Comparison of ENCODE assay signal across 9 cellular contexts in genomic region chr15:78840661-78841060, GRCh38. TPM values are rescaled to one million over a fixed set of nuclear protein-coding genes. Genes with fewer than 3 reads are reported as not detected.
DNase-seq lines count a peak whose midpoint lies in the region; ATAC-seq and TF ChIP-seq lines count a peak whose summit lies in the region.
"Had no signal": no experiment of that assay in that cellular context is flagged by ENCODE, and none has a peak within 500 bp of the region (broad histone marks: within the 10 kb centered on the region; RNA-seq: fewer than 3 reads in every experiment).

No MANE protein-coding gene starts in this region.

- H4K20me1 ChIP-seq in GM23248 (ENCODE audit: insufficient read depth), result no peaks in the 10 kb centered on the region
- no peaks in the 10 kb centered on the region for H4K20me1 ChIP-seq in smooth muscle cell (ENCODE audit: low read depth)

- 94 to 96% methylated on average over 6 of the region's 6 CpGs for WGBS in GM23248 (ENCODE audit: low coverage in 1 of 2, low lambda C conversion rate in 2 of 2, missing lambda C conversion rate in 2 of 2), 2 experiments
- WGBS in smooth muscle cell (ENCODE audit: low lambda C conversion rate), result 63% methylated on average over 6 of the region's 6 CpGs

- DNase-seq in GM23248, result peak; percentile 17
- DNase-seq in NOMO-1 treated with dmso at 0.1 percent for 144 hours (lab: John Stamatoyannopoulos, UW; ENCODE audit: unreplicated experiment), result peak; percentile 8
- DNase-seq in smooth muscle cell (lab: John Stamatoyannopoulos, UW; ENCODE audit: unreplicated experiment), result no peak
- DNase-seq in medulla oblongata (ENCODE audit: extremely low spot score), result no peak
- DNase-seq in GOT3 (lab: John Stamatoyannopoulos, UW), result no peak
- DNase-seq in caudate nucleus (lab: John Stamatoyannopoulos, UW), result no peak
- DNase-seq: NCI-H2107 had no signal

- H3K79me2 ChIP-seq in GM23248 (ENCODE audit: insufficient read depth) (no peaks in the 10 kb centered on the region), smooth muscle cell (ENCODE audit: low read depth) (no peaks in the 10 kb centered on the region)
- H3K79me2 ChIP-seq: parathyroid adenoma had no signal

- no peaks in the 10 kb centered on the region for H3K9me2 ChIP-seq in GM23248 (ENCODE audit: insufficient read depth)

- H3K4me2 ChIP-seq in GM23248 (ENCODE audit: unreplicated experiment) (no peak overlapping the region), smooth muscle cell (no peak overlapping the region)

- no peaks in the 10 kb centered on the region for H3K4me1 ChIP-seq in GM23248 (ENCODE audit: insufficient read depth)
- H3K4me1 ChIP-seq in smooth muscle cell (ENCODE audit: low read depth), result no peaks in the 10 kb centered on the region
- H3K4me1 ChIP-seq: parathyroid adenoma had no signal

- H3K27me3 ChIP-seq in GM23248 (replicated peaks; ENCODE audit: insufficient read depth) (peaks cover 1% of the 10 kb centered on the region; the same call in 1 of the 2 replicates), smooth muscle cell (ENCODE audit: low read depth) (no peaks in the 10 kb centered on the region)

- H3K27ac ChIP-seq in GM23248, result no peak overlapping the region
- H3K27ac ChIP-seq in smooth muscle cell (ENCODE audit: low read depth), result peak overlapping the region; percentile 69
- no peak overlapping the region for H3K27ac ChIP-seq in caudate nucleus (ENCODE audit: low read depth, low read length)
- H3K27ac ChIP-seq: parathyroid adenoma had no signal

- in situ Hi-C loops in GM23248 (cut with MboI), result no loop called here

- no peak overlapping the region for H3K9ac ChIP-seq in GM23248
- H3K9ac ChIP-seq in smooth muscle cell (ENCODE audit: low read depth), result peak overlapping the region; percentile 40
- H3K9ac ChIP-seq: parathyroid adenoma had no signal

- H3K36me3 ChIP-seq in GM23248 (ENCODE audit: low read depth), result no peaks in the 10 kb centered on the region
- no peaks in the 10 kb centered on the region for H3K36me3 ChIP-seq in smooth muscle cell (ENCODE audit: low read depth)

- peak; percentile 79 for ATAC-seq in esophagus mucosa

- H3K4me3 ChIP-seq in GM23248, result no peak overlapping the region
- H3K4me3 ChIP-seq in smooth muscle cell, result no peak overlapping the region

- H3K9me3 ChIP-seq in GM23248 (ENCODE audit: low read depth), result no peaks in the 10 kb centered on the region
- H3K9me3 ChIP-seq in smooth muscle cell (replicated peaks; ENCODE audit: low read depth), result no peaks in the 10 kb centered on the region

- H2AFZ ChIP-seq in GM23248 (no peak overlapping the region), smooth muscle cell (ENCODE audit: low read depth) (no peak overlapping the region)
- H2AFZ ChIP-seq: parathyroid adenoma had no signal

- TF ChIP-seq CTCF in smooth muscle cell (IDR thresholded peaks at IDR 0.05; ENCODE audit: borderline replicate concordance, insufficient read depth, poor library complexity, severe bottlenecking), result no peak

- H3F3A ChIP-seq in GM23248 (ENCODE audit: insufficient read depth) (no peaks in the 10 kb centered on the region), smooth muscle cell (ENCODE audit: low read depth) (no peaks in the 10 kb centered on the region)

RNA-seq across cellular contexts. Expression of gene ADAMTS7, which starts 29.4 kb away (rescaled TPM):
- 2.4 and 4.8 TPM in 2 replicates for total RNA-seq in GM23248 (2014; rRNA removed; shearing (Covaris generic))
- 0.70 and 0.89 TPM in 2 replicates for polyA plus RNA-seq in GM23248 (2016; fragmentation: Nextera tagmentation; extraction: Ambion mirVana)
- total RNA-seq in esophagus mucosa, result 0.48 TPM
- 9.6 and 11.2 TPM in 2 replicates for total RNA-seq in smooth muscle cell
- polyA plus RNA-seq in smooth muscle cell, result 7.8 and 11.0 TPM in 2 replicates

RNA-seq across cellular contexts. Expression of gene MORF4L1, which starts 32.0 kb away (rescaled TPM):
- 302 and 388 TPM in 2 replicates for total RNA-seq in GM23248 (2014; rRNA removed; shearing (Covaris generic))
- polyA plus RNA-seq in GM23248 (2016; fragmentation: Nextera tagmentation; extraction: Ambion mirVana), result 357 and 358 TPM in 2 replicates
- 128 TPM for total RNA-seq in esophagus mucosa
- total RNA-seq in smooth muscle cell, result 399 and 436 TPM in 2 replicates
- 435 and 457 TPM in 2 replicates for polyA plus RNA-seq in smooth muscle cell

Comparison
In these comparisons a context has a peak if more than half of its experiments do, and no peak if none do; other contexts are left out.
1. DNase-seq: peak in GM23248 (single experiment) and NOMO-1 treated with dmso at 0.1 percent for 144 hours (single experiment); none in smooth muscle cell (single experiment), medulla oblongata (single experiment), GOT3 (single experiment) and caudate nucleus (0 of 61).